Comparison of ENCODE assay signal across 1 cellular context in the genomic region with DNA sequence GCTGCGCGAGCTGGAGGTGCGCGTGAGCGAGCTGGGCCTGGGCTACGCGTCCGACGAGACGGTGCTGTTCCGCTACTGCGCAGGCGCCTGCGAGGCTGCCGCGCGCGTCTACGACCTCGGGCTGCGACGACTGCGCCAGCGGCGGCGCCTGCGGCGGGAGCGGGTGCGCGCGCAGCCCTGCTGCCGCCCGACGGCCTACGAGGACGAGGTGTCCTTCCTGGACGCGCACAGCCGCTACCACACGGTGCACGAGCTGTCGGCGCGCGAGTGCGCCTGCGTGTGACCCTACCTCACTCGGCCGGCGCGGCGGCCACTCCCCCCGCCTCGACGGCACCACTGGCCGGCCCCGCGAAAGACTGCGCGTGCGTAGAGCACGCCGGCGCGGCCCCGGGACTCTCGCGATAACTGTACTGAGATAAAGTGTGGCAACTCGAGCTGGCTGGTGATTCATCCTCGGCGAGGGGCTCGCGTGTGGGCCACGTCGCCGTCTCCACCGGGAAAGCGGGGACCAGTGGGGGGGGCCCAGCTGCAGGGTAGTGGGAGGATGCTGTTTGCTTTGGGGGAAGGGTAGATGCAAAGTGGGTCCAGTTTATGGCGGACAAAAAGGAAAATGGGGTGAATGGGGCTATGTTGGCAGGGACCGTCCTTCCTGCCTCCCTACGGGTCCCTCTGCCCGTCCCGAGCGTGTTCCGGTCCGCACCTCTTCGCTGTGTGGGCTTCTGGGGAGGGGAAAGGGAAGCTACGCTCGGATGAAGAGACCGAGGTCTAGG.
TF ChIP-seq lines count a peak whose summit lies in the region.

No MANE protein-coding gene starts in this region.

TF ChIP-seq in K562, 482 proteins besides CTCF, POLR2A, EP300 and RAD21 (continued from another document and continues in another):
- TF ChIP-seq, protein P1, sequence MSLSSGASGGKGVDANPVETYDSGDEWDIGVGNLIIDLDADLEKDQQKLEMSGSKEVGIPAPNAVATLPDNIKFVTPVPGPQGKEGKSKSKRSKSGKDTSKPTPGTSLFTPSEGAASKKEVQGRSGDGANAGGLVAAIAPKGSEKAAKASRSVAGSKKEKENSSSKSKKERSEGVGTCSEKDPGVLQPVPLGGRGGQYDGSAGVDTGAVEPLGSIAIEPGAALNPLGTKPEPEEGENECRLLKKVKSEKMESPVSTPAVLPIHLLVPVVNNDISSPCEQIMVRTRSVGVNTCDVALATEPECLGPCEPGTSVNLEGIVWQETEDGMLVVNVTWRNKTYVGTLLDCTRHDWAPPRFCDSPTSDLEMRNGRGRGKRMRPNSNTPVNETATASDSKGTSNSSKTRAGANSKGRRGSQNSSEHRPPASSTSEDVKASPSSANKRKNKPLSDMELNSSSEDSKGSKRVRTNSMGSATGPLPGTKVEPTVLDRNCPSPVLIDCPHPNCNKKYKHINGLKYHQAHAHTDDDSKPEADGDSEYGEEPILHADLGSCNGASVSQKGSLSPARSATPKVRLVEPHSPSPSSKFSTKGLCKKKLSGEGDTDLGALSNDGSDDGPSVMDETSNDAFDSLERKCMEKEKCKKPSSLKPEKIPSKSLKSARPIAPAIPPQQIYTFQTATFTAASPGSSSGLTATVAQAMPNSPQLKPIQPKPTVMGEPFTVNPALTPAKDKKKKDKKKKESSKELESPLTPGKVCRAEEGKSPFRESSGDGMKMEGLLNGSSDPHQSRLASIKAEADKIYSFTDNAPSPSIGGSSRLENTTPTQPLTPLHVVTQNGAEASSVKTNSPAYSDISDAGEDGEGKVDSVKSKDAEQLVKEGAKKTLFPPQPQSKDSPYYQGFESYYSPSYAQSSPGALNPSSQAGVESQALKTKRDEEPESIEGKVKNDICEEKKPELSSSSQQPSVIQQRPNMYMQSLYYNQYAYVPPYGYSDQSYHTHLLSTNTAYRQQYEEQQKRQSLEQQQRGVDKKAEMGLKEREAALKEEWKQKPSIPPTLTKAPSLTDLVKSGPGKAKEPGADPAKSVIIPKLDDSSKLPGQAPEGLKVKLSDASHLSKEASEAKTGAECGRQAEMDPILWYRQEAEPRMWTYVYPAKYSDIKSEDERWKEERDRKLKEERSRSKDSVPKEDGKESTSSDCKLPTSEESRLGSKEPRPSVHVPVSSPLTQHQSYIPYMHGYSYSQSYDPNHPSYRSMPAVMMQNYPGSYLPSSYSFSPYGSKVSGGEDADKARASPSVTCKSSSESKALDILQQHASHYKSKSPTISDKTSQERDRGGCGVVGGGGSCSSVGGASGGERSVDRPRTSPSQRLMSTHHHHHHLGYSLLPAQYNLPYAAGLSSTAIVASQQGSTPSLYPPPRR (CRISPR knock-in tag; IDR thresholded peaks at IDR 0.05; ENCODE audit: borderline replicate concordance), result peak; percentile 42; the same call in 1 of the 2 replicates
- peak; percentile 84 for TF ChIP-seq MBD2 (IDR thresholded peaks at IDR 0.05; ENCODE audit: borderline replicate concordance, low read depth)
- no peak for TF ChIP-seq NFE2L1 (tag; IDR thresholded peaks at IDR 0.05; ENCODE audit: borderline replicate concordance, low read depth)
- TF ChIP-seq ZBTB7A (IDR thresholded peaks at IDR 0.05; ENCODE audit: borderline replicate concordance, control insufficient read depth, low read depth, low read length), result peak; percentile 94
- peak; percentile 99 for TF ChIP-seq CTBP1 (IDR thresholded peaks at IDR 0.05; ENCODE audit: borderline replicate concordance)
- peak; percentile 93 for TF ChIP-seq ESRRA (IDR thresholded peaks at IDR 0.05; ENCODE audit: borderline replicate concordance, low read depth)
- TF ChIP-seq, protein P2, sequence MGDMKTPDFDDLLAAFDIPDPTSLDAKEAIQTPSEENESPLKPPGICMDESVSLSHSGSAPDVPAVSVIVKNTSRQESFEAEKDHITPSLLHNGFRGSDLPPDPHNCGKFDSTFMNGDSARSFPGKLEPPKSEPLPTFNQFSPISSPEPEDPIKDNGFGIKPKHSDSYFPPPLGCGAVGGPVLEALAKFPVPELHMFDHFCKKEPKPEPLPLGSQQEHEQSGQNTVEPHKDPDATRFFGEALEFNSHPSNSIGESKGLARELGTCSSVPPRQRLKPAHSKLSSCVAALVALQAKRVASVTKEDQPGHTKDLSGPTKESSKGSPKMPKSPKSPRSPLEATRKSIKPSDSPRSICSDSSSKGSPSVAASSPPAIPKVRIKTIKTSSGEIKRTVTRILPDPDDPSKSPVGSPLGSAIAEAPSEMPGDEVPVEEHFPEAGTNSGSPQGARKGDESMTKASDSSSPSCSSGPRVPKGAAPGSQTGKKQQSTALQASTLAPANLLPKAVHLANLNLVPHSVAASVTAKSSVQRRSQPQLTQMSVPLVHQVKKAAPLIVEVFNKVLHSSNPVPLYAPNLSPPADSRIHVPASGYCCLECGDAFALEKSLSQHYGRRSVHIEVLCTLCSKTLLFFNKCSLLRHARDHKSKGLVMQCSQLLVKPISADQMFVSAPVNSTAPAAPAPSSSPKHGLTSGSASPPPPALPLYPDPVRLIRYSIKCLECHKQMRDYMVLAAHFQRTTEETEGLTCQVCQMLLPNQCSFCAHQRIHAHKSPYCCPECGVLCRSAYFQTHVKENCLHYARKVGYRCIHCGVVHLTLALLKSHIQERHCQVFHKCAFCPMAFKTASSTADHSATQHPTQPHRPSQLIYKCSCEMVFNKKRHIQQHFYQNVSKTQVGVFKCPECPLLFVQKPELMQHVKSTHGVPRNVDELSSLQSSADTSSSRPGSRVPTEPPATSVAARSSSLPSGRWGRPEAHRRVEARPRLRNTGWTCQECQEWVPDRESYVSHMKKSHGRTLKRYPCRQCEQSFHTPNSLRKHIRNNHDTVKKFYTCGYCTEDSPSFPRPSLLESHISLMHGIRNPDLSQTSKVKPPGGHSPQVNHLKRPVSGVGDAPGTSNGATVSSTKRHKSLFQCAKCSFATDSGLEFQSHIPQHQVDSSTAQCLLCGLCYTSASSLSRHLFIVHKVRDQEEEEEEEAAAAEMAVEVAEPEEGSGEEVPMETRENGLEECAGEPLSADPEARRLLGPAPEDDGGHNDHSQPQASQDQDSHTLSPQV (IDR thresholded peaks at IDR 0.05), result peak; percentile 66; the same call in 1 of the 2 replicates
- TF ChIP-seq RNF2 (IDR thresholded peaks at IDR 0.05), result peak; percentile 84
- TF ChIP-seq, protein P3, sequence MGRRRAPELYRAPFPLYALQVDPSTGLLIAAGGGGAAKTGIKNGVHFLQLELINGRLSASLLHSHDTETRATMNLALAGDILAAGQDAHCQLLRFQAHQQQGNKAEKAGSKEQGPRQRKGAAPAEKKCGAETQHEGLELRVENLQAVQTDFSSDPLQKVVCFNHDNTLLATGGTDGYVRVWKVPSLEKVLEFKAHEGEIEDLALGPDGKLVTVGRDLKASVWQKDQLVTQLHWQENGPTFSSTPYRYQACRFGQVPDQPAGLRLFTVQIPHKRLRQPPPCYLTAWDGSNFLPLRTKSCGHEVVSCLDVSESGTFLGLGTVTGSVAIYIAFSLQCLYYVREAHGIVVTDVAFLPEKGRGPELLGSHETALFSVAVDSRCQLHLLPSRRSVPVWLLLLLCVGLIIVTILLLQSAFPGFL (CRISPR knock-in tag; IDR thresholded peaks at IDR 0.05), result no peak
- TF ChIP-seq, protein P4, sequence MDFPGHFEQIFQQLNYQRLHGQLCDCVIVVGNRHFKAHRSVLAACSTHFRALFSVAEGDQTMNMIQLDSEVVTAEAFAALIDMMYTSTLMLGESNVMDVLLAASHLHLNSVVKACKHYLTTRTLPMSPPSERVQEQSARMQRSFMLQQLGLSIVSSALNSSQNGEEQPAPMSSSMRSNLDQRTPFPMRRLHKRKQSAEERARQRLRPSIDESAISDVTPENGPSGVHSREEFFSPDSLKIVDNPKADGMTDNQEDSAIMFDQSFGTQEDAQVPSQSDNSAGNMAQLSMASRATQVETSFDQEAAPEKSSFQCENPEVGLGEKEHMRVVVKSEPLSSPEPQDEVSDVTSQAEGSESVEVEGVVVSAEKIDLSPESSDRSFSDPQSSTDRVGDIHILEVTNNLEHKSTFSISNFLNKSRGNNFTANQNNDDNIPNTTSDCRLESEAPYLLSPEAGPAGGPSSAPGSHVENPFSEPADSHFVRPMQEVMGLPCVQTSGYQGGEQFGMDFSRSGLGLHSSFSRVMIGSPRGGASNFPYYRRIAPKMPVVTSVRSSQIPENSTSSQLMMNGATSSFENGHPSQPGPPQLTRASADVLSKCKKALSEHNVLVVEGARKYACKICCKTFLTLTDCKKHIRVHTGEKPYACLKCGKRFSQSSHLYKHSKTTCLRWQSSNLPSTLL (IDR thresholded peaks at IDR 0.05), result no peak
- peak; percentile 55 for TF ChIP-seq FIP1L1 (IDR thresholded peaks at IDR 0.05; ENCODE audit: low read depth, low read length, poor library complexity, severe bottlenecking)
- TF ChIP-seq HDAC6 (IDR thresholded peaks at IDR 0.05; ENCODE audit: low read depth, low read length), result 0 out of 2 replicates have a peak, but pooled peaks have one; percentile 22
- TF ChIP-seq, protein P5, sequence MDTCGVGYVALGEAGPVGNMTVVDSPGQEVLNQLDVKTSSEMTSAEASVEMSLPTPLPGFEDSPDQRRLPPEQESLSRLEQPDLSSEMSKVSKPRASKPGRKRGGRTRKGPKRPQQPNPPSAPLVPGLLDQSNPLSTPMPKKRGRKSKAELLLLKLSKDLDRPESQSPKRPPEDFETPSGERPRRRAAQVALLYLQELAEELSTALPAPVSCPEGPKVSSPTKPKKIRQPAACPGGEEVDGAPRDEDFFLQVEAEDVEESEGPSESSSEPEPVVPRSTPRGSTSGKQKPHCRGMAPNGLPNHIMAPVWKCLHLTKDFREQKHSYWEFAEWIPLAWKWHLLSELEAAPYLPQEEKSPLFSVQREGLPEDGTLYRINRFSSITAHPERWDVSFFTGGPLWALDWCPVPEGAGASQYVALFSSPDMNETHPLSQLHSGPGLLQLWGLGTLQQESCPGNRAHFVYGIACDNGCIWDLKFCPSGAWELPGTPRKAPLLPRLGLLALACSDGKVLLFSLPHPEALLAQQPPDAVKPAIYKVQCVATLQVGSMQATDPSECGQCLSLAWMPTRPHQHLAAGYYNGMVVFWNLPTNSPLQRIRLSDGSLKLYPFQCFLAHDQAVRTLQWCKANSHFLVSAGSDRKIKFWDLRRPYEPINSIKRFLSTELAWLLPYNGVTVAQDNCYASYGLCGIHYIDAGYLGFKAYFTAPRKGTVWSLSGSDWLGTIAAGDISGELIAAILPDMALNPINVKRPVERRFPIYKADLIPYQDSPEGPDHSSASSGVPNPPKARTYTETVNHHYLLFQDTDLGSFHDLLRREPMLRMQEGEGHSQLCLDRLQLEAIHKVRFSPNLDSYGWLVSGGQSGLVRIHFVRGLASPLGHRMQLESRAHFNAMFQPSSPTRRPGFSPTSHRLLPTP (IDR thresholded peaks at IDR 0.05; ENCODE audit: borderline replicate concordance, extremely low read depth, insufficient read length), result no peak
- TF ChIP-seq, protein P6, sequence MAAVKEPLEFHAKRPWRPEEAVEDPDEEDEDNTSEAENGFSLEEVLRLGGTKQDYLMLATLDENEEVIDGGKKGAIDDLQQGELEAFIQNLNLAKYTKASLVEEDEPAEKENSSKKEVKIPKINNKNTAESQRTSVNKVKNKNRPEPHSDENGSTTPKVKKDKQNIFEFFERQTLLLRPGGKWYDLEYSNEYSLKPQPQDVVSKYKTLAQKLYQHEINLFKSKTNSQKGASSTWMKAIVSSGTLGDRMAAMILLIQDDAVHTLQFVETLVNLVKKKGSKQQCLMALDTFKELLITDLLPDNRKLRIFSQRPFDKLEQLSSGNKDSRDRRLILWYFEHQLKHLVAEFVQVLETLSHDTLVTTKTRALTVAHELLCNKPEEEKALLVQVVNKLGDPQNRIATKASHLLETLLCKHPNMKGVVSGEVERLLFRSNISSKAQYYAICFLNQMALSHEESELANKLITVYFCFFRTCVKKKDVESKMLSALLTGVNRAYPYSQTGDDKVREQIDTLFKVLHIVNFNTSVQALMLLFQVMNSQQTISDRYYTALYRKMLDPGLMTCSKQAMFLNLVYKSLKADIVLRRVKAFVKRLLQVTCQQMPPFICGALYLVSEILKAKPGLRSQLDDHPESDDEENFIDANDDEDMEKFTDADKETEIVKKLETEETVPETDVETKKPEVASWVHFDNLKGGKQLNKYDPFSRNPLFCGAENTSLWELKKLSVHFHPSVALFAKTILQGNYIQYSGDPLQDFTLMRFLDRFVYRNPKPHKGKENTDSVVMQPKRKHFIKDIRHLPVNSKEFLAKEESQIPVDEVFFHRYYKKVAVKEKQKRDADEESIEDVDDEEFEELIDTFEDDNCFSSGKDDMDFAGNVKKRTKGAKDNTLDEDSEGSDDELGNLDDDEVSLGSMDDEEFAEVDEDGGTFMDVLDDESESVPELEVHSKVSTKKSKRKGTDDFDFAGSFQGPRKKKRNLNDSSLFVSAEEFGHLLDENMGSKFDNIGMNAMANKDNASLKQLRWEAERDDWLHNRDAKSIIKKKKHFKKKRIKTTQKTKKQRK (IDR thresholded peaks at IDR 0.05; ENCODE audit: borderline replicate concordance, low read depth, low read length), result no peak
- TF ChIP-seq NFIC (IDR thresholded peaks at IDR 0.05), result peak; percentile 94
- TF ChIP-seq KDM1A (IDR thresholded peaks at IDR 0.05), result peak in 1 of 2 experiments; percentile 23; a peak in 1 of 4 replicates
- no peak for TF ChIP-seq ZNF696 (CRISPR knock-in tag; conservative IDR thresholded peaks at IDR 0.05)
- no peak for TF ChIP-seq ILF3 (IDR thresholded peaks at IDR 0.05; ENCODE audit: borderline replicate concordance)
